ENCODE assay signal across 13 cellular contexts in genomic region chr9:120872775-120873502, GRCh38. TPM values are rescaled to one million over a fixed set of nuclear protein-coding genes. Genes with fewer than 3 reads are reported as not detected.
A peak's percentile ranks its signal among the peaks of the same experiment; 100 is the strongest.
DNase-seq lines count a peak whose midpoint lies in the region; ATAC-seq, FAIRE-seq and TF ChIP-seq lines count a peak whose summit lies in the region.
"Had no signal": no experiment of that assay in that cellular context is flagged by ENCODE, and none has a peak within 500 bp of the region (broad histone marks: within the 10 kb centered on the region; RNA-seq: fewer than 3 reads in every experiment).

No MANE protein-coding gene starts in this region.

- H3K4me1 ChIP-seq in BLaER1 (peaks cover 56% of the 10 kb centered on the region), HCT116 (ENCODE audit: control insufficient read depth in 1 of 2, insufficient read depth in 2 of 2, low read length in 2 of 2) (peaks cover 45 to 63% of the 10 kb centered on the region in 2 experiments), iPS-18a (ENCODE audit: control insufficient read depth, low read depth, low read length) (peaks cover 41% of the 10 kb centered on the region)

- no peak for DNase-seq in HCT116 (ENCODE audit: low read depth, low spot score)
- DNase-seq in WTC11 (ENCODE audit: low spot score): no peak
- no peak for DNase-seq in dedifferentiated amniotic fluid mesenchymal stem cell (ENCODE audit: extremely low spot score)
- no peak for DNase-seq in NCI-H2227 treated with DMSO at 0.1 percent for 48 hours (lab: John Stamatoyannopoulos, UW)
- no peak for DNase-seq in frontal cortex (ENCODE audit: low spot score in 2 of 2)
- DNase-seq in SHP77 (lab: John Stamatoyannopoulos, UW): no peak
- DNase-seq: activated effector memory CD4-positive, alpha-beta T cell treated with anti-CD3 and anti-CD28 coated beads, Interleukin-2, amount 50 U/mL, for 16 hours; Right ventricle myocardium superior; substantia nigra had no signal

- peaks cover 60% of the 10 kb centered on the region for H3K4me1 Mint-ChIP-seq in WTC11

- BruUV-seq in HCT116 (replicated peaks; lab: Mats Ljungman, UMichigan): no TSS peak

- H3K9me3 Mint-ChIP-seq in WTC11: no peaks in the 10 kb centered on the region

- H3K9ac ChIP-seq in BLaER1 (no peak overlapping the region), HCT116 (ENCODE audit: low read length) (peak overlapping the region; percentile 26), iPS-18a (ENCODE audit: low read length) (no peak overlapping the region)

- POLR2A ChIA-PET in HCT116 (lab: Charles Lee): interaction anchor here (0.8 to 1.1 kb wide), 2 partner anchors 29 to 59 kb away, joined by 3 read pairs; no protein-coding TSS in a partner anchor
- POLR2A ChIA-PET in WTC11 (lab: Charles Lee): interaction anchor here (0.6 to 1.5 kb wide), 8 partner anchors 20 to 80 kb away, joined by 3 to 6 read pairs (median 4); partner anchors contain the start of genes FBXW2 and TRAF1

- TF ChIP-seq RAD21 in HCT116 (IDR thresholded peaks at IDR 0.05; ENCODE audit: low read depth): no peak

- H3K27ac Mint-ChIP-seq in WTC11: peak overlapping the region; percentile 96

- peaks cover 59% of the 10 kb centered on the region for H3K36me3 ChIP-seq in BLaER1
- peaks cover 0 to 19% of the 10 kb centered on the region in 2 experiments; a peak in 1 of 4 replicates for H3K36me3 ChIP-seq in HCT116 (ENCODE audit: control insufficient read depth in 1 of 2, insufficient read depth in 2 of 2, low read length in 2 of 2)
- H3K36me3 ChIP-seq in iPS-18a (ENCODE audit: control insufficient read depth, low read depth, low read length): no peaks in the 10 kb centered on the region

- TF ChIP-seq CTCF in HCT116 (IDR thresholded peaks at IDR 0.05 in 2 of 3, conservative IDR thresholded peaks at IDR 0.05 in 1 of 3; ENCODE audit: borderline replicate concordance in 1 of 3, insufficient read depth in 1 of 3, low read depth in 2 of 3, low read length in 2 of 3): no peak
- TF ChIP-seq CTCF in WTC11 (IDR thresholded peaks at IDR 0.05): no peak

- RAD21 ChIA-PET in HCT116 (lab: Charles Lee; ENCODE audit: low non-redundant PET in 1 of 2, low total read pairs in 2 of 2, uncharacterized antibody in 2 of 2, unreplicated experiment in 2 of 2): no interaction called here

- no peak overlapping the region for H2AFZ ChIP-seq in HCT116 (ENCODE audit: low read depth, low read length, poor library complexity, severe bottlenecking)

- peaks cover 12% of the 10 kb centered on the region for H3K27me3 Mint-ChIP-seq in WTC11 (ENCODE audit: low read depth)

- no peak overlapping the region for H3K4me3 ChIP-seq in BLaER1
- H3K4me3 ChIP-seq in HCT116 (replicated peaks in 1 of 2; ENCODE audit: low read depth in 1 of 2, low read length in 2 of 2): no peak overlapping the region
- H3K4me3 ChIP-seq in iPS-18a (ENCODE audit: low read length): peak overlapping the region; percentile 4

- H4K20me1 ChIP-seq in BLaER1: no peaks in the 10 kb centered on the region
- H4K20me1 ChIP-seq in HCT116 (ENCODE audit: insufficient read depth): no peaks in the 10 kb centered on the region

- intact Hi-C loops in HCT116 (cut with micrococcal nuclease): no loop called here

- CTCF ChIA-PET in HCT116 (lab: Charles Lee) (interaction anchor here (0.9 kb wide), 1 partner anchor 69 kb away, joined by 3 read pairs; no protein-coding TSS in a partner anchor), WTC11 (lab: Charles Lee) (interaction anchor here (1.0 to 1.8 kb wide), 10 partner anchors 9 to 117 kb away, joined by 3 to 9 read pairs (median 4); no protein-coding TSS in a partner anchor)

- H3K27ac ChIP-seq in BLaER1 (0 out of 2 replicates have a peak overlapping the region, but pooled peaks have one; percentile 91), HCT116 (ENCODE audit: low read depth, low read length) (peak overlapping the region; percentile 89), iPS-18a (ENCODE audit: low read length) (peak overlapping the region; percentile 52)
- H3K27ac ChIP-seq: C4-2B, VCaP had no signal

- H3K4me2 ChIP-seq in BLaER1 (no peak overlapping the region), HCT116 (ENCODE audit: low read length) (peak overlapping the region; percentile 97)

- H3K4me3 Mint-ChIP-seq in WTC11: peak overlapping the region; percentile 14

- FAIRE-seq in frontal cortex (lab: Jason Lieb, UNC): no peak

- peaks cover 11% of the 10 kb centered on the region for H3K36me3 Mint-ChIP-seq in WTC11

- ATAC-seq in HCT116 (no peak), WTC11 (no peak)

- H3K79me2 ChIP-seq in HCT116 (ENCODE audit: insufficient read depth, low read length): peaks cover 19% of the 10 kb centered on the region

- H3K27me3 ChIP-seq in BLaER1 (no peaks in the 10 kb centered on the region), HCT116 (ENCODE audit: insufficient read depth, low read length) (no peaks in the 10 kb centered on the region), iPS-18a (ENCODE audit: control insufficient read depth, insufficient read depth, low read length) (peaks cover 15% of the 10 kb centered on the region)

- TF ChIP-seq POLR2A in HCT116 (IDR thresholded peaks at IDR 0.05; ENCODE audit: borderline replicate concordance, extremely low read depth, insufficient read depth, insufficient read length): no peak

- H3K9me3 ChIP-seq in BLaER1: no peaks in the 10 kb centered on the region
- no peaks in the 10 kb centered on the region for H3K9me3 ChIP-seq in HCT116 (ENCODE audit: control insufficient read depth in 1 of 2, insufficient read depth in 1 of 2, low read depth in 1 of 2, low read length in 2 of 2)
- no peaks in the 10 kb centered on the region for H3K9me3 ChIP-seq in iPS-18a (ENCODE audit: control insufficient read depth, low read depth, low read length)

- no peaks in the 10 kb centered on the region for H3K9me2 ChIP-seq in HCT116 (ENCODE audit: insufficient read depth)

TF ChIP-seq in HCT116, 20 proteins besides CTCF, POLR2A, EP300 and RAD21 (continues in another document):
- no peak for TF ChIP-seq CEBPB (IDR thresholded peaks at IDR 0.05; ENCODE audit: low read depth)
- TF ChIP-seq ZBTB33 (IDR thresholded peaks at IDR 0.05; ENCODE audit: extremely low read depth, insufficient replicate concordance, low read length): no peak
- TF ChIP-seq CBX3 (IDR thresholded peaks at IDR 0.05; ENCODE audit: low read depth): no peak
- TF ChIP-seq ZFX (IDR thresholded peaks at IDR 0.05): no peak
- TF ChIP-seq JUND (IDR thresholded peaks at IDR 0.05): no peak
- TF ChIP-seq SRF (IDR thresholded peaks at IDR 0.05; ENCODE audit: low read depth): no peak
- TF ChIP-seq ZNF274 (IDR thresholded peaks at IDR 0.05; ENCODE audit: low read depth, low read length): no peak
- TF ChIP-seq SP1 (IDR thresholded peaks at IDR 0.05; ENCODE audit: low read depth): no peak
- no peak for TF ChIP-seq EZH2 (IDR thresholded peaks at IDR 0.05)

TF ChIP-seq in WTC11, 78 proteins besides CTCF, POLR2A, EP300 and RAD21:
- TF ChIP-seq PRDM15 (CRISPR knock-in tag; IDR thresholded peaks at IDR 0.05) (no peak), KAT7 (CRISPR knock-in tag; IDR thresholded peaks at IDR 0.05; ENCODE audit: borderline replicate concordance) (peak; percentile 29; the same call in 1 of the 2 replicates)

RNA-seq across cellular contexts. Expression of gene PHF19, which starts 4.0 kb away (rescaled TPM):
- total RNA-seq in HCT116 (2021; ENCODE audit: unreplicated experiment) (74.0 TPM), WTC11 (2021) (29.3 to 39.0 TPM (median 35.4 TPM) in 3 replicates), frontal cortex (3.7 TPM)
- 69.8 and 83.1 TPM in 2 replicates for polyA plus RNA-seq in HCT116 (2012)

RNA-seq across cellular contexts. Expression of gene PSMD5, which starts 30.2 kb away (rescaled TPM):
- total RNA-seq in HCT116 (2021; ENCODE audit: unreplicated experiment) (64.3 TPM), WTC11 (2021) (61.1 to 65.9 TPM (median 65.8 TPM) in 3 replicates), frontal cortex (31.0 TPM)
- polyA plus RNA-seq in HCT116 (2012): 24.4 and 31.4 TPM in 2 replicates

RNA-seq across cellular contexts. Expression of gene TRAF1, which starts 53.7 kb away (rescaled TPM):
- 1.7 TPM for total RNA-seq in HCT116 (2021; ENCODE audit: unreplicated experiment)
- polyA plus RNA-seq in HCT116 (2012): 0.94 and 1.2 TPM in 2 replicates
- total RNA-seq in WTC11 (2021): 1.8 to 3.1 TPM (median 2.9 TPM) in 3 replicates
- total RNA-seq in frontal cortex: 1.6 TPM
